ENCODE assay signal across 17 cellular contexts in the genomic region with DNA sequence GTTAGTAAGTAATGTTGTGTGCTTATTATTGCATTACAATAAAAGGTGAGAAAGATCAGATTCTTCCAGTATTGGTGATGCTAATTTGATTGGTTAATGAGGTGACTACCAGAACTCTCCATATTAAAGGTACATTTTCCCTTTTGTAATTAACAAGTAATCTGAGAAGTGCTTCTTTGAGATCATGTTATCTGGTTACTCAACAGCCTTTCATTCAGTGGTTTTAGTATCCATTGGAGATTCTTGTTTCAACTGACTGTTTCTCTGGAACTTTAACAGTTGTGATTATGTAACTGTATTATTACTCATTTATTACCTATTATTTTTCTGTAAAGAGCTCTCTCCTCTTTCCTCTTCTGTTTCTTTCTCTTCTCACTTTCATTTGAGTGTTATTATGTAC.
DNase-seq lines count a peak whose midpoint lies in the region; ATAC-seq and TF ChIP-seq lines count a peak whose summit lies in the region.
"Had no signal": no experiment of that assay in that cellular context is flagged by ENCODE, and none has a peak within 500 bp of the region (broad histone marks: within the 10 kb centered on the region; RNA-seq: fewer than 3 reads in every experiment).

No MANE protein-coding gene starts in this region.

- H3K27ac Mint-ChIP-seq in CD8-positive, alpha-beta T cell, result no peak overlapping the region
- H3K27ac Mint-ChIP-seq: brain; T-helper 1 cell treated with Interleukin-12 subunit alpha and Interleukin-12 subunit beta and Interleukin-4 antibody, amounts not matched to agents 30 μg/mL and 1 μg/mL, for 36 hours had no signal

- H3K4me1 ChIP-seq in mammary epithelial cell (ENCODE audit: insufficient read depth, low read length), result peaks cover 5% of the 10 kb centered on the region
- H3K4me1 ChIP-seq in CD8-positive, alpha-beta T cell (ENCODE audit: insufficient read depth, low read length), result no peaks in the 10 kb centered on the region
- H3K4me1 ChIP-seq: parathyroid adenoma, tibial artery had no signal

- no peaks in the 10 kb centered on the region for H4K20me1 ChIP-seq in mammary epithelial cell (ENCODE audit: insufficient read depth, low read length)

- H3K27me3 Mint-ChIP-seq in CD8-positive, alpha-beta T cell (ENCODE audit: low read depth), result no peaks in the 10 kb centered on the region
- H3K27me3 Mint-ChIP-seq: brain had no signal

- BruUV-seq in mammary epithelial cell (replicated peaks; lab: Mats Ljungman, UMichigan), result no TSS peak

- peaks cover 15% of the 10 kb centered on the region for H3K36me3 Mint-ChIP-seq in CD8-positive, alpha-beta T cell

- no peak overlapping the region for H3K4me3 ChIP-seq in mammary epithelial cell (replicated peaks in 1 of 3; ENCODE audit: insufficient read depth in 1 of 3, low read depth in 2 of 3, low read length in 3 of 3)
- no peak overlapping the region for H3K4me3 ChIP-seq in CD8-positive, alpha-beta T cell (ENCODE audit: low read depth, low read length)
- H3K4me3 ChIP-seq: dorsolateral prefrontal cortex, MG63, smooth muscle cell, tibial artery had no signal

- H3K27ac ChIP-seq in mammary epithelial cell (ENCODE audit: insufficient read depth, low read depth, low read length), result peak overlapping the region; percentile 67
- no peak overlapping the region for H3K27ac ChIP-seq in CD8-positive, alpha-beta T cell (ENCODE audit: low read depth, low read length)
- H3K27ac ChIP-seq: dorsolateral prefrontal cortex, parathyroid adenoma, tibial artery had no signal

- in situ Hi-C loops in mammary epithelial cell (cut with MboI; ENCODE audit: low sequenced_read_pairs in 2 of 2), result no loop called here

- no peak overlapping the region for H3K4me2 ChIP-seq in mammary epithelial cell (ENCODE audit: insufficient read depth, low read depth, low read length)
- H3K4me2 ChIP-seq: smooth muscle cell had no signal

- dilution Hi-C loops in mammary epithelial cell (cut with HindIII; ENCODE audit: low sequenced_read_pairs), result no loop called here

- H2AFZ ChIP-seq in mammary epithelial cell (ENCODE audit: low read depth, low read length), result no peak overlapping the region
- H2AFZ ChIP-seq: parathyroid adenoma had no signal

- H3K9ac ChIP-seq in mammary epithelial cell (ENCODE audit: insufficient read depth, low read length), result no peak overlapping the region
- H3K9ac ChIP-seq: parathyroid adenoma had no signal

- no peaks in the 10 kb centered on the region for H3K27me3 ChIP-seq in mammary epithelial cell (ENCODE audit: insufficient read depth, low read length)
- H3K27me3 ChIP-seq in CD8-positive, alpha-beta T cell (ENCODE audit: insufficient read depth, low read length), result no peaks in the 10 kb centered on the region
- H3K27me3 ChIP-seq: dorsolateral prefrontal cortex, MG63, tibial artery had no signal

- no peaks in the 10 kb centered on the region for H3K36me3 ChIP-seq in mammary epithelial cell (ENCODE audit: insufficient read depth, low read length)
- H3K36me3 ChIP-seq in CD8-positive, alpha-beta T cell (ENCODE audit: insufficient read depth, low read length), result no peaks in the 10 kb centered on the region
- H3K36me3 ChIP-seq: MG63, tibial artery had no signal

- DNase-seq in GM03348 (ENCODE audit: low spot score) (peak; percentile 53), NCI-H1105 (lab: John Stamatoyannopoulos, UW) (peak; percentile 13), mammary epithelial cell (peak; percentile 76), iris pigment epithelial cell (ENCODE audit: low read depth) (peak; percentile 76), activated gamma-delta T cell treated with Interleukin-2 at 50 U/mL for 16 hours (no peak), NK-92 (lab: John Stamatoyannopoulos, UW; ENCODE audit: unreplicated experiment) (no peak)
- no peak for DNase-seq in CD8-positive, alpha-beta T cell
- DNase-seq: activated CD8-positive, alpha-beta memory T cell treated with anti-CD3 and anti-CD28 coated beads, Interleukin-2, amount 50 U/mL, for 48 hours; dorsolateral prefrontal cortex; MG63; Right ventricle myocardium superior; tibial artery had no signal

- H3K79me2 ChIP-seq in mammary epithelial cell (ENCODE audit: insufficient read depth, low read length), result peaks cover 5% of the 10 kb centered on the region
- H3K79me2 ChIP-seq: parathyroid adenoma had no signal

- intact Hi-C loops in mammary epithelial cell (cut with micrococcal nuclease), result no loop called here
- intact Hi-C loops in CD8-positive, alpha-beta T cell (cut with DNase I, micrococcal nuclease), result no loop called here

- H3K4me1 Mint-ChIP-seq in CD8-positive, alpha-beta T cell (ENCODE audit: low read depth), result no peaks in the 10 kb centered on the region

- no peak for TF ChIP-seq CTCF in mammary epithelial cell (conservative IDR thresholded peaks at IDR 0.05 in 1 of 2, IDR thresholded peaks at IDR 0.05 in 1 of 2; ENCODE audit: extremely low read depth in 1 of 2, insufficient read depth in 1 of 2, low read depth in 1 of 2, low read length in 2 of 2)
- TF ChIP-seq CTCF in CD8-positive, alpha-beta T cell (IDR thresholded peaks at IDR 0.05), result no peak

- no peak for ATAC-seq in CD8-positive, alpha-beta T cell
- no peak for ATAC-seq in HG02938 (IDR thresholded peaks at IDR 0.05; ENCODE audit: unreplicated experiment)

- no peaks in the 10 kb centered on the region for H3K9me3 ChIP-seq in mammary epithelial cell (replicated peaks; ENCODE audit: insufficient read depth, low read length)
- no peaks in the 10 kb centered on the region for H3K9me3 ChIP-seq in CD8-positive, alpha-beta T cell (ENCODE audit: low read length)
- H3K9me3 ChIP-seq: MG63, tibial artery had no signal

- CTCF ChIA-PET in mammary epithelial cell (lab: Charles Lee; ENCODE audit: low non-redundant PET), result no interaction called here
- CTCF ChIA-PET in CD8-positive, alpha-beta T cell (lab: Charles Lee), result interaction anchor here (1.0 to 1.4 kb wide), 4 partner anchors 11 to 55 kb away, joined by 3 read pairs; no protein-coding TSS in a partner anchor

- no peak overlapping the region for H3K4me3 Mint-ChIP-seq in CD8-positive, alpha-beta T cell
- H3K4me3 Mint-ChIP-seq: brain; T-helper 1 cell treated with Interleukin-12 subunit alpha and Interleukin-12 subunit beta and Interleukin-4 antibody, amounts not matched to agents 30 μg/mL and 1 μg/mL, for 36 hours had no signal

- POLR2A ChIA-PET in CD8-positive, alpha-beta T cell (lab: Charles Lee), result no interaction called here

- peaks cover 5% of the 10 kb centered on the region for H3K9me3 Mint-ChIP-seq in CD8-positive, alpha-beta T cell

Comparison
In these comparisons a context has a peak if more than half of its experiments do, and no peak if none do; other contexts are left out.
1. DNase-seq: peak in GM03348 (single experiment), NCI-H1105 (single experiment), mammary epithelial cell (single experiment) and iris pigment epithelial cell (single experiment); none in activated gamma-delta T cell treated with Interleukin-2 at 50 U/mL for 16 hours (single experiment), CD8-positive, alpha-beta T cell (0 of 7) and NK-92 (single experiment).